ENCODE assay signal across 1 cellular context in the genomic region with DNA sequence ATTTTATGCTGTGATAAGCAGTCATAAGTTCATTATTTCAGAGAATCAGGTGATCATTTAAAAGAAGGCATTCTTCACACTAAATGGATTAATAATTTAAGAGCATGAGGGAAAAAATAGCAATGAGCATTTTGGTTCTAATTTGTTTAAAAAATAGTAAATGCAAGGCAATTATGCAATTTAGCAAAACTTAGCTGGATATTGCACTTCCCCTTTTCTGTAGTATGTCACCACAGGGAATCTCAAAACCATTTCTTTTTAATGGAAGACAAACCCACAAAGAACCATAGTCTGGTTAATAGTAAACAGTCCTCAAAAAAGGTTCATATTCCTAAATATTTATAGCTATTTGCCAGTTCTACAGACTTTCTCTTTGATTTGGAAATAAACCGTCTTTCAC.
A peak's percentile ranks its signal among the peaks of the same experiment; 100 is the strongest.
TF ChIP-seq lines count a peak whose summit lies in the region.

No MANE protein-coding gene starts in this region.

TF ChIP-seq in GM12878, 131 proteins besides CTCF, POLR2A, EP300 and RAD21 (continued from another document):
- TF ChIP-seq CBFB (IDR thresholded peaks at IDR 0.05; ENCODE audit: low read depth) (no peak), YBX1 (IDR thresholded peaks at IDR 0.05) (no peak), NFYA (IDR thresholded peaks at IDR 0.05; ENCODE audit: borderline replicate concordance, low read depth, low read length) (no peak), SPI1 (IDR thresholded peaks at IDR 0.05; ENCODE audit: borderline replicate concordance, insufficient read depth, low read depth, low read length) (peak; percentile 89), NR2C2 (IDR thresholded peaks at IDR 0.05; ENCODE audit: borderline replicate concordance, control insufficient read depth, insufficient read length, low read depth) (no peak), PML (IDR thresholded peaks at IDR 0.05; ENCODE audit: low read length) (no peak), SREBF1 (IDR thresholded peaks at IDR 0.05; ENCODE audit: low read length) (no peak), MTA2 (IDR thresholded peaks at IDR 0.05; ENCODE audit: low read depth) (peak; percentile 40; the same call in 1 of the 2 replicates), TCF7 (IDR thresholded peaks at IDR 0.05; ENCODE audit: borderline replicate concordance) (no peak), TAF1 (IDR thresholded peaks at IDR 0.05; ENCODE audit: borderline replicate concordance, low read depth, low read length) (no peak), CREB1 (IDR thresholded peaks at IDR 0.05; ENCODE audit: low read depth) (no peak), RELB (IDR thresholded peaks at IDR 0.05; ENCODE audit: low read depth) (0 out of 2 replicates have a peak, but pooled peaks have one; percentile 14), RAD51 (IDR thresholded peaks at IDR 0.05) (no peak), USF2 (IDR thresholded peaks at IDR 0.05; ENCODE audit: borderline replicate concordance, low read depth, low read length) (no peak), FOXK2 (IDR thresholded peaks at IDR 0.05) (no peak), HDGF (IDR thresholded peaks at IDR 0.05) (no peak), HDAC2 (IDR thresholded peaks at IDR 0.05) (no peak), GATAD2B (conservative IDR thresholded peaks at IDR 0.05; ENCODE audit: low read depth) (no peak), IKZF2 (IDR thresholded peaks at IDR 0.05) (peak; percentile 37 to 59; a peak in 2 of 4 replicates), RBBP5 (conservative IDR thresholded peaks at IDR 0.05) (no peak), RUNX3 (IDR thresholded peaks at IDR 0.05; ENCODE audit: low read length) (peak; percentile 30; the same call in 1 of the 2 replicates), ZNF622 (IDR thresholded peaks at IDR 0.05) (no peak), BRCA1 (IDR thresholded peaks at IDR 0.05; ENCODE audit: low read depth, low read length) (no peak)
- TF ChIP-seq, protein P1, sequence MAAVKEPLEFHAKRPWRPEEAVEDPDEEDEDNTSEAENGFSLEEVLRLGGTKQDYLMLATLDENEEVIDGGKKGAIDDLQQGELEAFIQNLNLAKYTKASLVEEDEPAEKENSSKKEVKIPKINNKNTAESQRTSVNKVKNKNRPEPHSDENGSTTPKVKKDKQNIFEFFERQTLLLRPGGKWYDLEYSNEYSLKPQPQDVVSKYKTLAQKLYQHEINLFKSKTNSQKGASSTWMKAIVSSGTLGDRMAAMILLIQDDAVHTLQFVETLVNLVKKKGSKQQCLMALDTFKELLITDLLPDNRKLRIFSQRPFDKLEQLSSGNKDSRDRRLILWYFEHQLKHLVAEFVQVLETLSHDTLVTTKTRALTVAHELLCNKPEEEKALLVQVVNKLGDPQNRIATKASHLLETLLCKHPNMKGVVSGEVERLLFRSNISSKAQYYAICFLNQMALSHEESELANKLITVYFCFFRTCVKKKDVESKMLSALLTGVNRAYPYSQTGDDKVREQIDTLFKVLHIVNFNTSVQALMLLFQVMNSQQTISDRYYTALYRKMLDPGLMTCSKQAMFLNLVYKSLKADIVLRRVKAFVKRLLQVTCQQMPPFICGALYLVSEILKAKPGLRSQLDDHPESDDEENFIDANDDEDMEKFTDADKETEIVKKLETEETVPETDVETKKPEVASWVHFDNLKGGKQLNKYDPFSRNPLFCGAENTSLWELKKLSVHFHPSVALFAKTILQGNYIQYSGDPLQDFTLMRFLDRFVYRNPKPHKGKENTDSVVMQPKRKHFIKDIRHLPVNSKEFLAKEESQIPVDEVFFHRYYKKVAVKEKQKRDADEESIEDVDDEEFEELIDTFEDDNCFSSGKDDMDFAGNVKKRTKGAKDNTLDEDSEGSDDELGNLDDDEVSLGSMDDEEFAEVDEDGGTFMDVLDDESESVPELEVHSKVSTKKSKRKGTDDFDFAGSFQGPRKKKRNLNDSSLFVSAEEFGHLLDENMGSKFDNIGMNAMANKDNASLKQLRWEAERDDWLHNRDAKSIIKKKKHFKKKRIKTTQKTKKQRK (IDR thresholded peaks at IDR 0.05; ENCODE audit: low read depth, low read length), result no peak
- TF ChIP-seq, protein P2, sequence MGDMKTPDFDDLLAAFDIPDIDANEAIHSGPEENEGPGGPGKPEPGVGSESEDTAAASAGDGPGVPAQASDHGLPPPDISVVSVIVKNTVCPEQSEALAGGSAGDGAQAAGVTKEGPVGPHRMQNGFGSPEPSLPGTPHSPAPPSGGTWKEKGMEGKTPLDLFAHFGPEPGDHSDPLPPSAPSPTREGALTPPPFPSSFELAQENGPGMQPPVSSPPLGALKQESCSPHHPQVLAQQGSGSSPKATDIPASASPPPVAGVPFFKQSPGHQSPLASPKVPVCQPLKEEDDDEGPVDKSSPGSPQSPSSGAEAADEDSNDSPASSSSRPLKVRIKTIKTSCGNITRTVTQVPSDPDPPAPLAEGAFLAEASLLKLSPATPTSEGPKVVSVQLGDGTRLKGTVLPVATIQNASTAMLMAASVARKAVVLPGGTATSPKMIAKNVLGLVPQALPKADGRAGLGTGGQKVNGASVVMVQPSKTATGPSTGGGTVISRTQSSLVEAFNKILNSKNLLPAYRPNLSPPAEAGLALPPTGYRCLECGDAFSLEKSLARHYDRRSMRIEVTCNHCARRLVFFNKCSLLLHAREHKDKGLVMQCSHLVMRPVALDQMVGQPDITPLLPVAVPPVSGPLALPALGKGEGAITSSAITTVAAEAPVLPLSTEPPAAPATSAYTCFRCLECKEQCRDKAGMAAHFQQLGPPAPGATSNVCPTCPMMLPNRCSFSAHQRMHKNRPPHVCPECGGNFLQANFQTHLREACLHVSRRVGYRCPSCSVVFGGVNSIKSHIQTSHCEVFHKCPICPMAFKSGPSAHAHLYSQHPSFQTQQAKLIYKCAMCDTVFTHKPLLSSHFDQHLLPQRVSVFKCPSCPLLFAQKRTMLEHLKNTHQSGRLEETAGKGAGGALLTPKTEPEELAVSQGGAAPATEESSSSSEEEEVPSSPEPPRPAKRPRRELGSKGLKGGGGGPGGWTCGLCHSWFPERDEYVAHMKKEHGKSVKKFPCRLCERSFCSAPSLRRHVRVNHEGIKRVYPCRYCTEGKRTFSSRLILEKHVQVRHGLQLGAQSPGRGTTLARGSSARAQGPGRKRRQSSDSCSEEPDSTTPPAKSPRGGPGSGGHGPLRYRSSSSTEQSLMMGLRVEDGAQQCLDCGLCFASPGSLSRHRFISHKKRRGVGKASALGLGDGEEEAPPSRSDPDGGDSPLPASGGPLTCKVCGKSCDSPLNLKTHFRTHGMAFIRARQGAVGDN (IDR thresholded peaks at IDR 0.05), result no peak
- TF ChIP-seq, protein P3, sequence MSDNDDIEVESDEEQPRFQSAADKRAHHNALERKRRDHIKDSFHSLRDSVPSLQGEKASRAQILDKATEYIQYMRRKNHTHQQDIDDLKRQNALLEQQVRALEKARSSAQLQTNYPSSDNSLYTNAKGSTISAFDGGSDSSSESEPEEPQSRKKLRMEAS (IDR thresholded peaks at IDR 0.05; ENCODE audit: low read depth, low read length), result no peak
- TF ChIP-seq, protein P4, sequence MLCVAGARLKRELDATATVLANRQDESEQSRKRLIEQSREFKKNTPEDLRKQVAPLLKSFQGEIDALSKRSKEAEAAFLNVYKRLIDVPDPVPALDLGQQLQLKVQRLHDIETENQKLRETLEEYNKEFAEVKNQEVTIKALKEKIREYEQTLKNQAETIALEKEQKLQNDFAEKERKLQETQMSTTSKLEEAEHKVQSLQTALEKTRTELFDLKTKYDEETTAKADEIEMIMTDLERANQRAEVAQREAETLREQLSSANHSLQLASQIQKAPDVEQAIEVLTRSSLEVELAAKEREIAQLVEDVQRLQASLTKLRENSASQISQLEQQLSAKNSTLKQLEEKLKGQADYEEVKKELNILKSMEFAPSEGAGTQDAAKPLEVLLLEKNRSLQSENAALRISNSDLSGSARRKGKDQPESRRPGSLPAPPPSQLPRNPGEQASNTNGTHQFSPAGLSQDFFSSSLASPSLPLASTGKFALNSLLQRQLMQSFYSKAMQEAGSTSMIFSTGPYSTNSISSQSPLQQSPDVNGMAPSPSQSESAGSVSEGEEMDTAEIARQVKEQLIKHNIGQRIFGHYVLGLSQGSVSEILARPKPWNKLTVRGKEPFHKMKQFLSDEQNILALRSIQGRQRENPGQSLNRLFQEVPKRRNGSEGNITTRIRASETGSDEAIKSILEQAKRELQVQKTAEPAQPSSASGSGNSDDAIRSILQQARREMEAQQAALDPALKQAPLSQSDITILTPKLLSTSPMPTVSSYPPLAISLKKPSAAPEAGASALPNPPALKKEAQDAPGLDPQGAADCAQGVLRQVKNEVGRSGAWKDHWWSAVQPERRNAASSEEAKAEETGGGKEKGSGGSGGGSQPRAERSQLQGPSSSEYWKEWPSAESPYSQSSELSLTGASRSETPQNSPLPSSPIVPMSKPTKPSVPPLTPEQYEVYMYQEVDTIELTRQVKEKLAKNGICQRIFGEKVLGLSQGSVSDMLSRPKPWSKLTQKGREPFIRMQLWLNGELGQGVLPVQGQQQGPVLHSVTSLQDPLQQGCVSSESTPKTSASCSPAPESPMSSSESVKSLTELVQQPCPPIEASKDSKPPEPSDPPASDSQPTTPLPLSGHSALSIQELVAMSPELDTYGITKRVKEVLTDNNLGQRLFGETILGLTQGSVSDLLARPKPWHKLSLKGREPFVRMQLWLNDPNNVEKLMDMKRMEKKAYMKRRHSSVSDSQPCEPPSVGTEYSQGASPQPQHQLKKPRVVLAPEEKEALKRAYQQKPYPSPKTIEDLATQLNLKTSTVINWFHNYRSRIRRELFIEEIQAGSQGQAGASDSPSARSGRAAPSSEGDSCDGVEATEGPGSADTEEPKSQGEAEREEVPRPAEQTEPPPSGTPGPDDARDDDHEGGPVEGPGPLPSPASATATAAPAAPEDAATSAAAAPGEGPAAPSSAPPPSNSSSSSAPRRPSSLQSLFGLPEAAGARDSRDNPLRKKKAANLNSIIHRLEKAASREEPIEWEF (IDR thresholded peaks at IDR 0.05; ENCODE audit: insufficient replicate concordance, low read depth, low read length), result no peak
- TF ChIP-seq, protein P5, sequence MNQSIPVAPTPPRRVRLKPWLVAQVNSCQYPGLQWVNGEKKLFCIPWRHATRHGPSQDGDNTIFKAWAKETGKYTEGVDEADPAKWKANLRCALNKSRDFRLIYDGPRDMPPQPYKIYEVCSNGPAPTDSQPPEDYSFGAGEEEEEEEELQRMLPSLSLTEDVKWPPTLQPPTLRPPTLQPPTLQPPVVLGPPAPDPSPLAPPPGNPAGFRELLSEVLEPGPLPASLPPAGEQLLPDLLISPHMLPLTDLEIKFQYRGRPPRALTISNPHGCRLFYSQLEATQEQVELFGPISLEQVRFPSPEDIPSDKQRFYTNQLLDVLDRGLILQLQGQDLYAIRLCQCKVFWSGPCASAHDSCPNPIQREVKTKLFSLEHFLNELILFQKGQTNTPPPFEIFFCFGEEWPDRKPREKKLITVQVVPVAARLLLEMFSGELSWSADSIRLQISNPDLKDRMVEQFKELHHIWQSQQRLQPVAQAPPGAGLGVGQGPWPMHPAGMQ (IDR thresholded peaks at IDR 0.05; ENCODE audit: borderline replicate concordance), result no peak
